ENCODE assay signal across 9 cellular contexts in genomic region chr18:7164610-7165009, GRCh38. TPM values are rescaled to one million over a fixed set of nuclear protein-coding genes. Genes with fewer than 3 reads are reported as not detected.
DNase-seq lines count a peak whose midpoint lies in the region; ATAC-seq and TF ChIP-seq lines count a peak whose summit lies in the region.
"Had no signal": no experiment of that assay in that cellular context is flagged by ENCODE, and none has a peak within 500 bp of the region (broad histone marks: within the 10 kb centered on the region; RNA-seq: fewer than 3 reads in every experiment).

No MANE protein-coding gene starts in this region.

- 13 to 49% (median 29%) methylated on average over 4 of the region's 4 CpGs for WGBS in heart left ventricle, 4 donors
- WGBS in tibial nerve, 2 donors = 21 to 26% methylated on average over 4 of the region's 4 CpGs

- TF ChIP-seq CTCF in heart left ventricle (IDR thresholded peaks at IDR 0.05) (peak in 11 of 12 donors; percentile 18 to 59 (median 35)), tibial nerve (IDR thresholded peaks at IDR 0.05) (peak in 3 of 5 experiments; percentile 24 to 29 (median 25))

- ATAC-seq in activated CD4-positive, alpha-beta T cell treated with anti-CD3 and anti-CD28 coated beads for 36 hours = no peak
- peak in 2 of 4 donors; percentile 45 to 59 for ATAC-seq in heart left ventricle

- H3K4me3 Mint-ChIP-seq in activated CD4-positive, alpha-beta T cell treated with anti-CD3 and anti-CD28 coated beads for 36 hours = no peak overlapping the region
- no peak overlapping the region for H3K4me3 Mint-ChIP-seq in activated naive CD8-positive, alpha-beta T cell treated with anti-CD3 and anti-CD28 coated beads for 36 hours

- intact Hi-C loops in activated CD4-positive, alpha-beta T cell treated with anti-CD3 and anti-CD28 coated beads for 36 hours (cut with DNase I, micrococcal nuclease) = no loop called here
- intact Hi-C loops in heart left ventricle (cut with DNase I) = no loop called here

- H3K27me3 Mint-ChIP-seq in activated CD4-positive, alpha-beta T cell treated with anti-CD3 and anti-CD28 coated beads for 36 hours = no peaks in the 10 kb centered on the region
- no peaks in the 10 kb centered on the region for H3K27me3 Mint-ChIP-seq in activated naive CD8-positive, alpha-beta T cell treated with anti-CD3 and anti-CD28 coated beads for 36 hours

- POLR2A ChIA-PET in activated CD4-positive, alpha-beta T cell treated with anti-CD3 and anti-CD28 coated beads for 36 hours (lab: Charles Lee) = no interaction called here

- CTCF ChIA-PET in activated CD4-positive, alpha-beta T cell treated with anti-CD3 and anti-CD28 coated beads for 36 hours (lab: Charles Lee) = no interaction called here

- H3K4me1 ChIP-seq in heart left ventricle = no peaks in the 10 kb centered on the region
- no peaks in the 10 kb centered on the region for H3K4me1 ChIP-seq in tibial nerve

- H3K4me3 ChIP-seq in heart left ventricle (no peak overlapping the region), tibial nerve (no peak overlapping the region)

- no peaks in the 10 kb centered on the region for H3K36me3 ChIP-seq in heart left ventricle
- no peaks in the 10 kb centered on the region for H3K36me3 ChIP-seq in tibial nerve

- H3K9me3 ChIP-seq in heart left ventricle (no peaks in the 10 kb centered on the region), tibial nerve (no peaks in the 10 kb centered on the region)

- H3K4me1 Mint-ChIP-seq in activated CD4-positive, alpha-beta T cell treated with anti-CD3 and anti-CD28 coated beads for 36 hours = no peaks in the 10 kb centered on the region
- H3K4me1 Mint-ChIP-seq in activated naive CD8-positive, alpha-beta T cell treated with anti-CD3 and anti-CD28 coated beads for 36 hours = no peaks in the 10 kb centered on the region

- peak; percentile 30 for DNase-seq in activated CD4-positive, alpha-beta T cell treated with anti-CD3 and anti-CD28 coated beads for 36 hours
- DNase-seq in activated CD4-positive, alpha-beta T cell treated with anti-CD3 and anti-CD28 coated beads, Interleukin-2, amount 50 U/mL, for 1 hour = no peak
- DNase-seq in RPMI8226 (peak; percentile 20), heart left ventricle (no peak), tibial nerve (ENCODE audit: low spot score in 2 of 2) (no peak), iPS-NIHi11 (ENCODE audit: low spot score) (no peak), NOMO-1 (lab: John Stamatoyannopoulos, UW; ENCODE audit: unreplicated experiment in 2 of 2) (no peak)
- DNase-seq in activated naive CD8-positive, alpha-beta T cell treated with anti-CD3 and anti-CD28 coated beads for 36 hours = no peak

- no peak for TF ChIP-seq POLR2A in heart left ventricle (IDR thresholded peaks at IDR 0.05)
- no peak for TF ChIP-seq POLR2A in tibial nerve (IDR thresholded peaks at IDR 0.05)

- H3K36me3 Mint-ChIP-seq in activated CD4-positive, alpha-beta T cell treated with anti-CD3 and anti-CD28 coated beads for 36 hours (ENCODE audit: low read depth) = no peaks in the 10 kb centered on the region
- H3K36me3 Mint-ChIP-seq in activated naive CD8-positive, alpha-beta T cell treated with anti-CD3 and anti-CD28 coated beads for 36 hours = no peaks in the 10 kb centered on the region

- no peak overlapping the region for H3K27ac ChIP-seq in heart left ventricle
- no peak overlapping the region for H3K27ac ChIP-seq in tibial nerve

- H3K27me3 ChIP-seq in heart left ventricle (peaks cover 0 to 6% (median 0%) of the 10 kb centered on the region in 9 donors), tibial nerve (no peaks in the 10 kb centered on the region)

- no peak for TF ChIP-seq EP300 in tibial nerve (IDR thresholded peaks at IDR 0.05)

- no peaks in the 10 kb centered on the region for H3K9me3 Mint-ChIP-seq in activated CD4-positive, alpha-beta T cell treated with anti-CD3 and anti-CD28 coated beads for 36 hours (ENCODE audit: low read depth)
- H3K9me3 Mint-ChIP-seq in activated naive CD8-positive, alpha-beta T cell treated with anti-CD3 and anti-CD28 coated beads for 36 hours = no peaks in the 10 kb centered on the region

- H3K27ac Mint-ChIP-seq in activated CD4-positive, alpha-beta T cell treated with anti-CD3 and anti-CD28 coated beads for 36 hours = no peak overlapping the region
- H3K27ac Mint-ChIP-seq in activated naive CD8-positive, alpha-beta T cell treated with anti-CD3 and anti-CD28 coated beads for 36 hours = no peak overlapping the region

RNA-seq across cellular contexts. Expression of gene LAMA1, which starts 47.0 kb away (rescaled TPM):
- total RNA-seq in activated CD4-positive, alpha-beta T cell treated with anti-CD3 and anti-CD28 coated beads for 36 hours = not detected
- total RNA-seq in heart left ventricle = 1 to 10 TPM in 2 of 9 donors, under 1 TPM in 7; 0.04 to 1.7 (median 0.28) TPM
- polyA plus RNA-seq in heart left ventricle = under 1 TPM; 0.08 to 0.46 TPM
- 1 to 10 TPM; 1.2 to 3.0 (median 1.9) TPM for total RNA-seq in tibial nerve
- total RNA-seq in activated naive CD8-positive, alpha-beta T cell treated with anti-CD3 and anti-CD28 coated beads for 36 hours = not detected
- total RNA-seq: endothelial cell of umbilical vein had no signal

Comparison
In these comparisons a context has a peak if more than half of its experiments do, and no peak if none do; other contexts are left out.
1. DNase-seq: peak in activated CD4-positive, alpha-beta T cell treated with anti-CD3 and anti-CD28 coated beads for 36 hours (single experiment) and RPMI8226 (single experiment); none in activated CD4-positive, alpha-beta T cell treated with anti-CD3 and anti-CD28 coated beads, Interleukin-2, amount 50 U/mL, for 1 hour (single experiment), heart left ventricle (0 of 5), tibial nerve (0 of 2), iPS-NIHi11 (single experiment), NOMO-1 (0 of 2) and activated naive CD8-positive, alpha-beta T cell treated with anti-CD3 and anti-CD28 coated beads for 36 hours (single experiment).